Comparison of ENCODE assay signal across 18 cellular contexts in genomic region chr9:129601082-129601674, GRCh38. TPM values are rescaled to one million over a fixed set of nuclear protein-coding genes. Genes with fewer than 3 reads are reported as not detected.
A peak's percentile ranks its signal among the peaks of the same experiment; 100 is the strongest.
DNase-seq lines count a peak whose midpoint lies in the region; ATAC-seq, FAIRE-seq and TF ChIP-seq lines count a peak whose summit lies in the region.
"Had no signal": no experiment of that assay in that cellular context is flagged by ENCODE, and none has a peak within 500 bp of the region (broad histone marks: within the 10 kb centered on the region; RNA-seq: fewer than 3 reads in every experiment).

No MANE protein-coding gene starts in this region.

- intact Hi-C loops in activated CD4-positive, alpha-beta T cell treated with anti-CD3 and anti-CD28 coated beads for 36 hours (cut with DNase I, micrococcal nuclease) = loop anchor here in 1 of 2 experiments (10.0 kb wide), 1 partner anchor 106 kb away; no protein-coding TSS in a partner anchor
- intact Hi-C loops in kidney (cut with DNase I) = loop anchor here (10.0 kb wide), 1 partner anchor 106 kb away; no protein-coding TSS in a partner anchor

- peak overlapping the region; percentile 44 for H2BK12ac ChIP-seq in trophoblast cell (ENCODE audit: low read length)

- no peaks in the 10 kb centered on the region for H3K9me3 ChIP-seq in kidney (ENCODE audit: control insufficient read depth in 1 of 2, low read length in 2 of 2)
- peaks cover 4% of the 10 kb centered on the region for H3K9me3 ChIP-seq in trophoblast cell (ENCODE audit: insufficient read depth, low read depth, low read length)
- H3K9me3 ChIP-seq in WERI-Rb-1 (ENCODE audit: severe bottlenecking) = no peaks in the 10 kb centered on the region
- H3K9me3 ChIP-seq: HAP-1 had no signal

- peak overlapping the region; percentile 8 for H2BK120ac ChIP-seq in trophoblast cell (ENCODE audit: insufficient read depth, low read length, poor library complexity)

- DNase-seq in activated CD4-positive, alpha-beta T cell treated with anti-CD3 and anti-CD28 coated beads for 36 hours = peak; percentile 5
- no peak for DNase-seq in activated CD4-positive, alpha-beta T cell treated with anti-CD3 and anti-CD28 coated beads for 4 hours
- DNase-seq in WTC11 (ENCODE audit: low spot score) (no peak), kidney (peak; percentile 61), trophoblast cell (no peak), AG08396 (ENCODE audit: low spot score) (no peak), WERI-Rb-1 (no peak), GDM1 (lab: John Stamatoyannopoulos, UW) (no peak)
- DNase-seq: 8988T; CD4-positive, alpha-beta T cell; NCI-H187 treated with DMSO at 0.1 percent for 48 hours; NCI-H226; NCI-H524; NCI-H82; SHP77 treated with DMSO at 0.1 percent for 48 hours had no signal

- H4K12ac ChIP-seq in trophoblast cell (ENCODE audit: low read depth, low read length) = no peak overlapping the region

- TF ChIP-seq CTCF in WTC11 (IDR thresholded peaks at IDR 0.05) = no peak
- TF ChIP-seq CTCF in kidney (IDR thresholded peaks at IDR 0.05; ENCODE audit: borderline replicate concordance, extremely low read depth, insufficient read depth) = no peak
- no peak for TF ChIP-seq CTCF in WERI-Rb-1 (IDR thresholded peaks at IDR 0.05; ENCODE audit: low read depth, low read length)

- no peak overlapping the region for H3K27ac Mint-ChIP-seq in activated CD4-positive, alpha-beta T cell treated with anti-CD3 and anti-CD28 coated beads for 36 hours
- no peak overlapping the region for H3K27ac Mint-ChIP-seq in WTC11
- H3K27ac Mint-ChIP-seq: CD4-positive, alpha-beta T cell had no signal

- H3K36me3 Mint-ChIP-seq in activated CD4-positive, alpha-beta T cell treated with anti-CD3 and anti-CD28 coated beads for 36 hours (ENCODE audit: low read depth) = no peaks in the 10 kb centered on the region
- no peaks in the 10 kb centered on the region for H3K36me3 Mint-ChIP-seq in WTC11

- no peaks in the 10 kb centered on the region for H3K36me3 ChIP-seq in kidney (ENCODE audit: control insufficient read depth in 1 of 2, insufficient read depth in 2 of 2, low read length in 2 of 2)
- H3K36me3 ChIP-seq in trophoblast cell (ENCODE audit: control insufficient read depth in 1 of 2, insufficient read depth in 2 of 2, low read length in 2 of 2) = no peaks in the 10 kb centered on the region
- H3K36me3 ChIP-seq in WERI-Rb-1 = no peaks in the 10 kb centered on the region
- H3K36me3 ChIP-seq: HAP-1 had no signal

- H3K4me1 ChIP-seq in kidney (ENCODE audit: control insufficient read depth in 1 of 2, insufficient read depth in 1 of 2, low read depth in 1 of 2, low read length in 2 of 2) (peaks cover 3 to 14% of the 10 kb centered on the region in 2 donors), trophoblast cell (ENCODE audit: control insufficient read depth in 1 of 2, insufficient read depth in 2 of 2, low read length in 2 of 2) (peaks cover 23 to 26% of the 10 kb centered on the region in 2 experiments)
- H3K4me1 ChIP-seq: HAP-1 had no signal

- no peak overlapping the region for H2BK5ac ChIP-seq in trophoblast cell (ENCODE audit: low read depth, low read length, poor library complexity)

- peak overlapping the region; percentile 28 for H4K91ac ChIP-seq in trophoblast cell (ENCODE audit: low read depth, low read length)

- POLR2A ChIA-PET in activated CD4-positive, alpha-beta T cell treated with anti-CD3 and anti-CD28 coated beads for 36 hours (lab: Charles Lee) = no interaction called here
- POLR2A ChIA-PET in WTC11 (lab: Charles Lee) = interaction anchor here (0.7 to 1.0 kb wide), 2 partner anchors 15 to 104 kb away, joined by 3 to 4 read pairs; no protein-coding TSS in a partner anchor

- no peak overlapping the region for H3K4ac ChIP-seq in trophoblast cell (ENCODE audit: low read depth, low read length)

- no peak overlapping the region for H3K18ac ChIP-seq in trophoblast cell (ENCODE audit: low read length)

- no peak overlapping the region for H3K4me3 Mint-ChIP-seq in activated CD4-positive, alpha-beta T cell treated with anti-CD3 and anti-CD28 coated beads for 36 hours
- H3K4me3 Mint-ChIP-seq in WTC11 = no peak overlapping the region
- H3K4me3 Mint-ChIP-seq: CD4-positive, alpha-beta T cell had no signal

- H3K9ac ChIP-seq in kidney (ENCODE audit: low read length in 2 of 2) = no peak overlapping the region
- no peak overlapping the region for H3K9ac ChIP-seq in trophoblast cell (ENCODE audit: low read length)

- WGBS in trophoblast cell (ENCODE audit: extremely low coverage, insufficient coverage, insufficient read length) = no CpG with 5 or more reads among the region's 9 CpGs

- H3K9me3 Mint-ChIP-seq in activated CD4-positive, alpha-beta T cell treated with anti-CD3 and anti-CD28 coated beads for 36 hours (ENCODE audit: low read depth) = no peaks in the 10 kb centered on the region
- H3K9me3 Mint-ChIP-seq in WTC11 = no peaks in the 10 kb centered on the region
- H3K9me3 Mint-ChIP-seq: CD4-positive, alpha-beta T cell had no signal

- no peak overlapping the region for H4K8ac ChIP-seq in trophoblast cell (ENCODE audit: low read depth, low read length)

- peak overlapping the region; percentile 36 for H2AK5ac ChIP-seq in trophoblast cell (ENCODE audit: low read length)

- H2AFZ ChIP-seq in trophoblast cell (ENCODE audit: insufficient read depth, low read length, poor library complexity) = no peak overlapping the region

- no peak for FAIRE-seq in kidney (lab: Jason Lieb, UNC)
- FAIRE-seq: GM12878 had no signal

- H3K27ac ChIP-seq in kidney (ENCODE audit: low read depth in 2 of 2, low read length in 2 of 2) = no peak overlapping the region
- no peak overlapping the region for H3K27ac ChIP-seq in trophoblast cell (ENCODE audit: low read depth, low read length)
- no peak overlapping the region for H3K27ac ChIP-seq in WERI-Rb-1

- peaks cover 4% of the 10 kb centered on the region for H3K27me3 Mint-ChIP-seq in activated CD4-positive, alpha-beta T cell treated with anti-CD3 and anti-CD28 coated beads for 36 hours
- peaks cover 19% of the 10 kb centered on the region for H3K27me3 Mint-ChIP-seq in WTC11 (ENCODE audit: low read depth)

- no peaks in the 10 kb centered on the region for H3K27me3 ChIP-seq in trophoblast cell (ENCODE audit: insufficient read depth, low read length)
- H3K27me3 ChIP-seq in WERI-Rb-1 (ENCODE audit: insufficient read depth, low read depth, severe bottlenecking) = no peaks in the 10 kb centered on the region

- H3K79me2 ChIP-seq in trophoblast cell (ENCODE audit: control insufficient read depth, insufficient read depth, low read length, poor library complexity) = peaks cover 10% of the 10 kb centered on the region

- H3K4me3 ChIP-seq in kidney (ENCODE audit: low read length in 2 of 2) = no peak overlapping the region
- H3K4me3 ChIP-seq in trophoblast cell (ENCODE audit: low read depth, low read length) = no peak overlapping the region
- H3K4me3 ChIP-seq in WERI-Rb-1 (ENCODE audit: low read depth, low read length) = no peak overlapping the region
- H3K4me3 ChIP-seq: GM12878, HAP-1 had no signal

- ATAC-seq in activated CD4-positive, alpha-beta T cell treated with anti-CD3 and anti-CD28 coated beads for 36 hours = no peak
- ATAC-seq in WTC11 = no peak
- ATAC-seq: GM12878 had no signal

- CTCF ChIA-PET in activated CD4-positive, alpha-beta T cell treated with anti-CD3 and anti-CD28 coated beads for 36 hours (lab: Charles Lee) = interaction anchor here (0.6 to 1.5 kb wide), 2 partner anchors 8 to 12 kb away, joined by 3 to 4 read pairs; no protein-coding TSS in a partner anchor
- CTCF ChIA-PET in WTC11 (lab: Charles Lee) = interaction anchor here (1.9 kb wide), 1 partner anchor 23 kb away, joined by 6 read pairs; no protein-coding TSS in a partner anchor

- peaks cover 30% of the 10 kb centered on the region for H3K79me1 ChIP-seq in trophoblast cell (ENCODE audit: low read length)

- H3K4me2 ChIP-seq in trophoblast cell (ENCODE audit: low read length) = no peak overlapping the region

- peaks cover 28% of the 10 kb centered on the region for H3K4me1 Mint-ChIP-seq in activated CD4-positive, alpha-beta T cell treated with anti-CD3 and anti-CD28 coated beads for 36 hours
- H3K4me1 Mint-ChIP-seq in WTC11 = peaks cover 37% of the 10 kb centered on the region

- H3K23ac ChIP-seq in trophoblast cell (ENCODE audit: low read length) = no peak overlapping the region

- no peak overlapping the region for H3K14ac ChIP-seq in trophoblast cell (ENCODE audit: low read length)

TF ChIP-seq in WTC11, 78 proteins besides CTCF, POLR2A, EP300 and RAD21:
- TF ChIP-seq, protein P1, sequence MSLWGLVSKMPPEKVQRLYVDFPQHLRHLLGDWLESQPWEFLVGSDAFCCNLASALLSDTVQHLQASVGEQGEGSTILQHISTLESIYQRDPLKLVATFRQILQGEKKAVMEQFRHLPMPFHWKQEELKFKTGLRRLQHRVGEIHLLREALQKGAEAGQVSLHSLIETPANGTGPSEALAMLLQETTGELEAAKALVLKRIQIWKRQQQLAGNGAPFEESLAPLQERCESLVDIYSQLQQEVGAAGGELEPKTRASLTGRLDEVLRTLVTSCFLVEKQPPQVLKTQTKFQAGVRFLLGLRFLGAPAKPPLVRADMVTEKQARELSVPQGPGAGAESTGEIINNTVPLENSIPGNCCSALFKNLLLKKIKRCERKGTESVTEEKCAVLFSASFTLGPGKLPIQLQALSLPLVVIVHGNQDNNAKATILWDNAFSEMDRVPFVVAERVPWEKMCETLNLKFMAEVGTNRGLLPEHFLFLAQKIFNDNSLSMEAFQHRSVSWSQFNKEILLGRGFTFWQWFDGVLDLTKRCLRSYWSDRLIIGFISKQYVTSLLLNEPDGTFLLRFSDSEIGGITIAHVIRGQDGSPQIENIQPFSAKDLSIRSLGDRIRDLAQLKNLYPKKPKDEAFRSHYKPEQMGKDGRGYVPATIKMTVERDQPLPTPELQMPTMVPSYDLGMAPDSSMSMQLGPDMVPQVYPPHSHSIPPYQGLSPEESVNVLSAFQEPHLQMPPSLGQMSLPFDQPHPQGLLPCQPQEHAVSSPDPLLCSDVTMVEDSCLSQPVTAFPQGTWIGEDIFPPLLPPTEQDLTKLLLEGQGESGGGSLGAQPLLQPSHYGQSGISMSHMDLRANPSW (CRISPR knock-in tag; conservative IDR thresholded peaks at IDR 0.05; ENCODE audit: low read depth) = no peak
- peak; percentile 70 for TF ChIP-seq GTF2I (CRISPR knock-in tag; conservative IDR thresholded peaks at IDR 0.05)

RNA-seq across cellular contexts. Expression of gene C9orf50, which starts 19.7 kb away (rescaled TPM):
- total RNA-seq in activated CD4-positive, alpha-beta T cell treated with anti-CD3 and anti-CD28 coated beads for 36 hours = not detected
- 0.11 TPM in 1 of 3 replicates, not detected in the others for total RNA-seq in WTC11 (2021)
- total RNA-seq in kidney = 1.1 TPM
- polyA plus RNA-seq in kidney (ENCODE audit: insufficient read depth, low read depth, low replicate concordance) = 2.8 TPM
- polyA plus RNA-seq in trophoblast cell (2013) = 0.07 TPM in 1 of 2 replicates, not detected in the other
- total RNA-seq: CD4-positive, alpha-beta T cell; GM12878; RPMI7951 had no signal
- polyA plus RNA-seq: GM12878 had no signal

RNA-seq across cellular contexts. Expression of gene NTMT1, which starts 24.8 kb away (rescaled TPM):
- total RNA-seq in activated CD4-positive, alpha-beta T cell treated with anti-CD3 and anti-CD28 coated beads for 36 hours = 10 to 100 TPM; 50.1 to 69.2 TPM
- total RNA-seq in WTC11 (2021) (55.4 to 71.1 TPM (median 58.1 TPM) in 3 replicates), kidney (32.6 TPM)
- 61.2 TPM for polyA plus RNA-seq in kidney (ENCODE audit: insufficient read depth, low read depth, low replicate concordance)
- 31.8 and 32.6 TPM in 2 replicates for polyA plus RNA-seq in trophoblast cell (2013)

RNA-seq across cellular contexts. Expression of gene ASB6, which starts 40.8 kb away (rescaled TPM):
- total RNA-seq in activated CD4-positive, alpha-beta T cell treated with anti-CD3 and anti-CD28 coated beads for 36 hours = 10 to 100 TPM; 13.4 to 15.0 TPM
- 19.3 to 20.0 TPM (median 19.7 TPM) in 3 replicates for total RNA-seq in WTC11 (2021)
- 22.5 TPM for total RNA-seq in kidney
- 18.1 TPM for polyA plus RNA-seq in kidney (ENCODE audit: insufficient read depth, low read depth, low replicate concordance)
- 16.6 and 17.9 TPM in 2 replicates for polyA plus RNA-seq in trophoblast cell (2013)

Comparison
In these comparisons a context has a peak if more than half of its experiments do, and no peak if none do; other contexts are left out.
1. DNase-seq: peak in activated CD4-positive, alpha-beta T cell treated with anti-CD3 and anti-CD28 coated beads for 36 hours (single experiment) and kidney (single experiment); none in activated CD4-positive, alpha-beta T cell treated with anti-CD3 and anti-CD28 coated beads for 4 hours (0 of 2), WTC11 (single experiment), trophoblast cell (0 of 2), AG08396 (single experiment), WERI-Rb-1 (single experiment) and GDM1 (single experiment).